Comparison of ENCODE assay signal across 1 cellular context in the genomic region with DNA sequence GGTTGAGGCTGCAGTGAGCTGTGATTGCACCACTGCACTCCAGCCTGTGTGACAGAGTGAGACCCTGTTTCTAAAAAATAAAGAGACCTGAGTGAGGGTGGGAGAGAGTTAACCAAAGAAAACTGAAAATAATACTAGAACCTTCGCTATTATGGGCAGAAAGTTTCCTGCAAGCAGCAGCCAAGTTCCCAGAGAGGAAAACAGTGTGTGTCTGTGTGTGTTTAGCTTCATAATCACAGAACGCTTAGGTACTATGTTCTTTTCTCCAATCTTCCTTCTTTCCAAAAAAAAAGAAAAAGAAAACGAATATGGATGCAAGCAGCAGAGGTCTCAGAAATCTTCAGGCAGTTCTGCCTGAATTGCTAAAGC.
TF ChIP-seq lines count a peak whose summit lies in the region.

No MANE protein-coding gene starts in this region.

TF ChIP-seq in H1, 55 proteins besides CTCF, POLR2A, EP300 and RAD21:
- no peak for TF ChIP-seq SUZ12 (IDR thresholded peaks at IDR 0.05; ENCODE audit: low read length)
- no peak for TF ChIP-seq NRF1 (IDR thresholded peaks at IDR 0.05; ENCODE audit: low read depth, low read length)
- TF ChIP-seq PHF8 (conservative IDR thresholded peaks at IDR 0.05; ENCODE audit: low read depth, low read length), result no peak
- no peak for TF ChIP-seq JUND (IDR thresholded peaks at IDR 0.05; ENCODE audit: low read length)
- TF ChIP-seq BACH1 (IDR thresholded peaks at IDR 0.05; ENCODE audit: low read length), result no peak
- no peak for TF ChIP-seq ATF3 (IDR thresholded peaks at IDR 0.05; ENCODE audit: insufficient read depth, low read depth, low read length)
- TF ChIP-seq SP2 (IDR thresholded peaks at IDR 0.05; ENCODE audit: low read length), result no peak
- TF ChIP-seq TCF12 (IDR thresholded peaks at IDR 0.05; ENCODE audit: low read depth, low read length), result no peak
- TF ChIP-seq CEBPB (IDR thresholded peaks at IDR 0.05; ENCODE audit: low read depth, low read length), result no peak
- TF ChIP-seq EZH2 (IDR thresholded peaks at IDR 0.05; ENCODE audit: low read depth, low read length, severe bottlenecking), result no peak
